Comparison of ENCODE assay signal across 8 cellular contexts in the genomic region with DNA sequence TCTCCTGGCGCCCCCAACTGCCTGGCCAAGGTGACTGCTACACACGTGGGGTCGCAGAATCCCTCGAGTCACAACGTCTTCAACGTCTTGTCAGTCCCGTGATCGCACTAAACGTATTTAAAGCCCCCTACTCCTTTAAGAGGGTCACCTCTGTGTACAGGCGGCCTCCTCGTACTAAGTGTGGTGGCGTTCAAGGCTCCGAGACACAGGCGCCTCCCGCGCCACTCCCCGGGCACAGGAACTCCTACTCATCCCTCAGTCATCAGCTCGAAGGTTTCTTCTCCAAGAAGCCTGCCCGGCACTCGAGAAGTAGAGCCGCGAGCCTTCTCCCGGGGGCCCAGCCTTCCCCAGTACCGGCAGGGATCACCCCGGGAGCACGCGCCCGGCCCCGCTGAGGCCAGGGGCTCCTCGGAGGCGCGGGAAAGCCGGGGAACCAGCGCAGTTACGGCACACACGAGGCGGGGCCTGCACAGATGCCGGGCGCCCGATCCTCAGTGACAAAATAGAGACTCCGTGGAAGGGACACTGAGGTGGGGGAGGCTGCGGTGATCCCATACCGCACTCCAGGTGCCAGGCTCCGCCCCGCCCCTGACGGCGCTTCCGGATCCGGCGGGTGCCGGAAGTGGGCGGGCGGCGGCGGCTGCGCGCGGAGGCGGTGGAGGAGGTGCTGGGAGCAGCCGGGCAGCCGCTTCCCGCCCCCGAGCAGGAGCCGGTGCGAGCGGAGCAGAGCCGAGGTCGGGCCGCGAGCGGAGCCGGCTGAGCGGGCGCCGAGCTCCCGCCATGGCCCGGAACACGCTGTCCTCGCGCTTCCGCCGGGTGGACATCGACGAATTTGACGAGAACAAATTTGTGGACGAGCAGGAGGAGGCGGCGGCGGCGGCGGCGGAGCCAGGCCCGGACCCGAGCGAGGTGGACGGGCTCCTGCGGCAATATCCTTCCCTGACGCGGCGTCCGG. TPM values are rescaled to one million over a fixed set of nuclear protein-coding genes. Genes with fewer than 3 reads are reported as not detected.
DNase-seq lines count a peak whose midpoint lies in the region; ATAC-seq and TF ChIP-seq lines count a peak whose summit lies in the region.

No MANE protein-coding gene starts in this region.

- no peaks in the 10 kb centered on the region for H3K9me3 Mint-ChIP-seq in activated CD4-positive, alpha-beta T cell treated with anti-CD3 and anti-CD28 coated beads, Interleukin-2, amount 10 ng/mL, durations not matched to agents 7 days and 5 days

- no peaks in the 10 kb centered on the region for H3K27me3 Mint-ChIP-seq in activated CD4-positive, alpha-beta T cell treated with anti-CD3 and anti-CD28 coated beads, Interleukin-2, amount 10 ng/mL, durations not matched to agents 7 days and 5 days

- peak overlapping the region; percentile 88 to 92 for H3K27ac ChIP-seq in left lung

- ATAC-seq in GM19025 (IDR thresholded peaks at IDR 0.05; ENCODE audit: low read depth, unreplicated experiment) (peak; percentile 51), HG03196 (IDR thresholded peaks at IDR 0.05; ENCODE audit: unreplicated experiment) (peak; percentile 64), left lung (peak; percentile 92)

- H3K4me1 Mint-ChIP-seq in activated CD4-positive, alpha-beta T cell treated with anti-CD3 and anti-CD28 coated beads, Interleukin-2, amount 10 ng/mL, durations not matched to agents 7 days and 5 days, result peaks cover 51% of the 10 kb centered on the region

- peak overlapping the region; percentile 98 for H3K27ac Mint-ChIP-seq in activated CD4-positive, alpha-beta T cell treated with anti-CD3 and anti-CD28 coated beads, Interleukin-2, amount 10 ng/mL, durations not matched to agents 7 days and 5 days

- H3K4me1 ChIP-seq in BE2C (peaks cover 5% of the 10 kb centered on the region; the same call in 1 of the 2 replicates), left lung (peaks cover 33 to 54% of the 10 kb centered on the region in 2 donors)

- H3K4me3 ChIP-seq in BE2C (ENCODE audit: low read depth, low read length), result peak overlapping the region; percentile 95
- H3K4me3 ChIP-seq in left lung, result peak overlapping the region; percentile 88 to 100

- POLR2A ChIA-PET in activated CD4-positive, alpha-beta T cell treated with anti-CD3 and anti-CD28 coated beads, Interleukin-2, amount 10 ng/mL, durations not matched to agents 7 days and 5 days (lab: Charles Lee), result interaction anchor here (0.7 kb wide), 1 partner anchor 95 kb away, joined by 3 read pairs; no protein-coding TSS in a partner anchor

- DNase-seq in BE2C (peak; percentile 95), NCI-H510A (lab: John Stamatoyannopoulos, UW) (peak; percentile 79), cortex of kidney (lab: John Stamatoyannopoulos, UW) (peak; percentile 56), left lung (peak; percentile 89 to 96)
- DNase-seq in activated CD4-positive, alpha-beta T cell treated with anti-CD3 and anti-CD28 coated beads, Interleukin-2, amount 10 ng/mL, durations not matched to agents 7 days and 5 days, result peak; percentile 89
- peak; percentile 90 for DNase-seq in stimulated activated CD4-positive, alpha-beta T cell treated with anti-CD3 and anti-CD28 coated beads, Interleukin-2, amount 100 ng/mL, for 4 hours (ENCODE audit: low read depth)

- TF ChIP-seq CTCF in BE2C (IDR thresholded peaks at IDR 0.05; ENCODE audit: low read depth, low read length) (peak; percentile 30), left lung (IDR thresholded peaks at IDR 0.05) (no peak)

- H3K36me3 ChIP-seq in BE2C (peaks cover 18% of the 10 kb centered on the region), left lung (peaks cover 0 to 7% of the 10 kb centered on the region in 2 donors)

- peaks cover 34% of the 10 kb centered on the region for H3K36me3 Mint-ChIP-seq in activated CD4-positive, alpha-beta T cell treated with anti-CD3 and anti-CD28 coated beads, Interleukin-2, amount 10 ng/mL, durations not matched to agents 7 days and 5 days (ENCODE audit: low read depth)

- H3K9me3 ChIP-seq in BE2C, result no peaks in the 10 kb centered on the region
- no peaks in the 10 kb centered on the region for H3K9me3 ChIP-seq in left lung

- intact Hi-C loops in left lung (cut with DNase I), result no loop called here

- CTCF ChIA-PET in activated CD4-positive, alpha-beta T cell treated with anti-CD3 and anti-CD28 coated beads, Interleukin-2, amount 10 ng/mL, durations not matched to agents 7 days and 5 days (lab: Charles Lee), result interaction anchor here (0.5 to 2.2 kb wide), 2 partner anchors 16 to 22 kb away, joined by 3 to 11 read pairs; a partner anchor contains a TSS

- peak overlapping the region; percentile 90 for H3K4me3 Mint-ChIP-seq in activated CD4-positive, alpha-beta T cell treated with anti-CD3 and anti-CD28 coated beads, Interleukin-2, amount 10 ng/mL, durations not matched to agents 7 days and 5 days

- no peaks in the 10 kb centered on the region for H3K27me3 ChIP-seq in BE2C
- no peaks in the 10 kb centered on the region for H3K27me3 ChIP-seq in left lung

RNA-seq across cellular contexts. Expression of a gene that starts 6.9 kb away (rescaled TPM):
- 121 TPM for polyA plus RNA-seq in BE2C (2012; ENCODE audit: insufficient read depth, insufficient read length, low read depth)
- total RNA-seq in activated CD4-positive, alpha-beta T cell treated with anti-CD3 and anti-CD28 coated beads, Interleukin-2, amount 10 ng/mL, durations not matched to agents 7 days and 5 days, result 10 to 100 TPM; 44.1 to 63.3 TPM
- total RNA-seq in left lung, result 10 to 100 TPM; 51.5 to 53.6 TPM

RNA-seq across cellular contexts. Expression of a gene that starts 7.0 kb away (rescaled TPM):
- polyA plus RNA-seq in BE2C (2012; ENCODE audit: insufficient read depth, insufficient read length, low read depth), result 2,605 TPM
- total RNA-seq in activated CD4-positive, alpha-beta T cell treated with anti-CD3 and anti-CD28 coated beads, Interleukin-2, amount 10 ng/mL, durations not matched to agents 7 days and 5 days, result 1,000 to 10,000 TPM; 1,403 to 1,537 TPM
- 1,000 to 10,000 TPM in 1 of 2 donors, 100 to 1,000 TPM in 1; 986 to 1,164 TPM for total RNA-seq in left lung

RNA-seq across cellular contexts. Expression of a gene that starts 15.5 kb away (rescaled TPM):
- polyA plus RNA-seq in BE2C (2012; ENCODE audit: insufficient read depth, insufficient read length, low read depth), result not detected
- total RNA-seq in activated CD4-positive, alpha-beta T cell treated with anti-CD3 and anti-CD28 coated beads, Interleukin-2, amount 10 ng/mL, durations not matched to agents 7 days and 5 days, result not detected
- total RNA-seq in left lung, result 1 to 10 TPM in 1 of 2 donors, not detected in 1; 3.6 TPM

Comparison
In these comparisons a context has a peak if more than half of its experiments do, and no peak if none do; other contexts are left out.
1. Peak in every context shown above with its lines: DNase-seq, ATAC-seq, H3K4me3 ChIP-seq and H3K27ac ChIP-seq.